ENCODE assay signal across 35 cellular contexts in the genomic region with DNA sequence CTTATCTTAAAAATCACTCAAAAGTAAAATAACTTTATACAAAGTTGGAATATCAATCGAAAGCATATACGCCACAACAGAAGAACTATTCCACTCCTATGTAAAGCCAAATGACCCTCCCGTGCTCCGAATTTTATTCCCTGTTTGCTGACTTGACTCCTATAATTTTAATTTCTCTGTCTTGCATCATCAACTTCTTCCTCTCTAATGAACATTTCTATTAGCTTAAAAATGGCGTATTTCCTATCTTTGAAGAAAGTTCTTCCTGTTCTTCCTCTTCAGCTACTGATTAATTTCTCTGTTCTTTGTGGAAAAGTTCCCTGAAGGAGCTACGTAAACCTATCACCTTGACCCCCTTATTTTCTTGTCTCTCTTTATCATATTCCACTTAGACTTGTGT.
"Had no signal": no experiment of that assay in that cellular context is flagged by ENCODE, and none has a peak within 500 bp of the region (broad histone marks: within the 10 kb centered on the region; RNA-seq: fewer than 3 reads in every experiment).

No MANE protein-coding gene starts in this region.

- H3K4me3 ChIP-seq: MG63 had no signal

- DNase-seq: Karpas-422, Kasumi-1, MG63, MM.1S, MV-4-11, NCI-H1048, NCI-H1092, NCI-H1092 treated with DMSO at 0.1 percent for 48 hours, NCI-H1105, NCI-H1105 treated with DMSO at 0.1 percent for 48 hours, NCI-H1417, NCI-H1417 treated with DMSO at 0.1 percent for 48 hours, NCI-H1436 treated with DMSO at 0.1 percent for 48 hours, NCI-H146, NCI-H1694, NCI-H1694 treated with DMSO at 0.1 percent for 48 hours, NCI-H187, NCI-H187 treated with DMSO at 0.1 percent for 48 hours, NCI-H1930, NCI-H2029, NCI-H2029 treated with DMSO at 0.1 percent for 48 hours, NCI-H2081, NCI-H2081 treated with DMSO at 0.1 percent for 48 hours, NCI-H2107, NCI-H2171, NCI-H2171 treated with DMSO at 0.1 percent for 48 hours, NCI-H2227 treated with DMSO at 0.1 percent for 48 hours, NCI-H226, NCI-H345, NCI-H446, NCI-H446 treated with DMSO at 0.1 percent for 48 hours, NCI-H510A, NCI-H510A treated with DMSO at 0.1 percent for 48 hours, NCI-H524, NCI-H524 treated with DMSO at 0.1 percent for 48 hours had no signal

- H3K27me3 ChIP-seq: MG63 had no signal

- H3K9me3 ChIP-seq: MG63 had no signal

- H3K36me3 ChIP-seq: MG63 had no signal
